1 cellular context compared by ENCODE assay signal in the genomic region with DNA sequence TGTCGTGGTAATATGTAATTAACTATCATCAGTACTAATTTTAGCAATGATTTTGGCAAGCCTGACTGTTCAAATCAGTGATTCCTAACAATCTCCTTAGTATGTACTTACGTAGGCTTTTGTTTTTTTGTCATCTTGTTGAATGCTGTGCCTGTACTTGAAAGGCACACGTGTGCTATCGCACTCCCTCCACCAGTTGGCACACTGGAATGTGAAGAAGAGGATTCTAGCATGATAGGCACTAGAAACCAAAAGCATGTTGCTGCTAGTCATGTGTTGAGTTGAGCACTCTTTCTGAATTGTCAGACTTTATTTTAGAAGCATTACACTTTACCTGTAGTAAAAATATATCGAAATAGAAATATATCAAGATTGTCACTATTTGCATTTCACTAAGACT.
TF ChIP-seq lines count a peak whose summit lies in the region.

No MANE protein-coding gene starts in this region.

TF ChIP-seq in K562, 482 proteins besides CTCF, POLR2A, EP300 and RAD21:
- TF ChIP-seq FOXP1 (CRISPR knock-in tag; IDR thresholded peaks at IDR 0.05) (no peak), ASH1L (IDR thresholded peaks at IDR 0.05; ENCODE audit: borderline replicate concordance, low read depth, partially characterized antibody) (no peak), ZNF165 (CRISPR knock-in tag; IDR thresholded peaks at IDR 0.05; ENCODE audit: borderline replicate concordance) (no peak), TAF9B (IDR thresholded peaks at IDR 0.05; ENCODE audit: partially characterized antibody) (no peak), CC2D1A (IDR thresholded peaks at IDR 0.05) (no peak), NR4A1 (CRISPR knock-in tag; IDR thresholded peaks at IDR 0.05) (no peak), NR4A1 (tag; IDR thresholded peaks at IDR 0.05) (no peak), ZNF282 (CRISPR knock-in tag; IDR thresholded peaks at IDR 0.05) (no peak), TBP (optimal IDR thresholded peaks at IDR 0.05; ENCODE audit: low read depth, low read length) (no peak), FOSL1 (tag; conservative IDR thresholded peaks at IDR 0.05) (no peak), FOXJ3 (CRISPR knock-in tag; IDR thresholded peaks at IDR 0.05) (no peak), TFAM (CRISPR knock-in tag; conservative IDR thresholded peaks at IDR 0.05) (no peak), ZC3H8 (IDR thresholded peaks at IDR 0.05) (no peak), ZKSCAN8 (CRISPR knock-in tag; IDR thresholded peaks at IDR 0.05) (no peak), ZNF12 (CRISPR knock-in tag; IDR thresholded peaks at IDR 0.05) (no peak)
- TF ChIP-seq, protein P1, sequence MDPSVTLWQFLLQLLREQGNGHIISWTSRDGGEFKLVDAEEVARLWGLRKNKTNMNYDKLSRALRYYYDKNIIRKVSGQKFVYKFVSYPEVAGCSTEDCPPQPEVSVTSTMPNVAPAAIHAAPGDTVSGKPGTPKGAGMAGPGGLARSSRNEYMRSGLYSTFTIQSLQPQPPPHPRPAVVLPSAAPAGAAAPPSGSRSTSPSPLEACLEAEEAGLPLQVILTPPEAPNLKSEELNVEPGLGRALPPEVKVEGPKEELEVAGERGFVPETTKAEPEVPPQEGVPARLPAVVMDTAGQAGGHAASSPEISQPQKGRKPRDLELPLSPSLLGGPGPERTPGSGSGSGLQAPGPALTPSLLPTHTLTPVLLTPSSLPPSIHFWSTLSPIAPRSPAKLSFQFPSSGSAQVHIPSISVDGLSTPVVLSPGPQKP (CRISPR knock-in tag; IDR thresholded peaks at IDR 0.05): no peak
- TF ChIP-seq, protein P2, sequence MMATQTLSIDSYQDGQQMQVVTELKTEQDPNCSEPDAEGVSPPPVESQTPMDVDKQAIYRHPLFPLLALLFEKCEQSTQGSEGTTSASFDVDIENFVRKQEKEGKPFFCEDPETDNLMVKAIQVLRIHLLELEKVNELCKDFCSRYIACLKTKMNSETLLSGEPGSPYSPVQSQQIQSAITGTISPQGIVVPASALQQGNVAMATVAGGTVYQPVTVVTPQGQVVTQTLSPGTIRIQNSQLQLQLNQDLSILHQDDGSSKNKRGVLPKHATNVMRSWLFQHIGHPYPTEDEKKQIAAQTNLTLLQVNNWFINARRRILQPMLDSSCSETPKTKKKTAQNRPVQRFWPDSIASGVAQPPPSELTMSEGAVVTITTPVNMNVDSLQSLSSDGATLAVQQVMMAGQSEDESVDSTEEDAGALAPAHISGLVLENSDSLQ (IDR thresholded peaks at IDR 0.05): no peak
- TF ChIP-seq, protein P3, sequence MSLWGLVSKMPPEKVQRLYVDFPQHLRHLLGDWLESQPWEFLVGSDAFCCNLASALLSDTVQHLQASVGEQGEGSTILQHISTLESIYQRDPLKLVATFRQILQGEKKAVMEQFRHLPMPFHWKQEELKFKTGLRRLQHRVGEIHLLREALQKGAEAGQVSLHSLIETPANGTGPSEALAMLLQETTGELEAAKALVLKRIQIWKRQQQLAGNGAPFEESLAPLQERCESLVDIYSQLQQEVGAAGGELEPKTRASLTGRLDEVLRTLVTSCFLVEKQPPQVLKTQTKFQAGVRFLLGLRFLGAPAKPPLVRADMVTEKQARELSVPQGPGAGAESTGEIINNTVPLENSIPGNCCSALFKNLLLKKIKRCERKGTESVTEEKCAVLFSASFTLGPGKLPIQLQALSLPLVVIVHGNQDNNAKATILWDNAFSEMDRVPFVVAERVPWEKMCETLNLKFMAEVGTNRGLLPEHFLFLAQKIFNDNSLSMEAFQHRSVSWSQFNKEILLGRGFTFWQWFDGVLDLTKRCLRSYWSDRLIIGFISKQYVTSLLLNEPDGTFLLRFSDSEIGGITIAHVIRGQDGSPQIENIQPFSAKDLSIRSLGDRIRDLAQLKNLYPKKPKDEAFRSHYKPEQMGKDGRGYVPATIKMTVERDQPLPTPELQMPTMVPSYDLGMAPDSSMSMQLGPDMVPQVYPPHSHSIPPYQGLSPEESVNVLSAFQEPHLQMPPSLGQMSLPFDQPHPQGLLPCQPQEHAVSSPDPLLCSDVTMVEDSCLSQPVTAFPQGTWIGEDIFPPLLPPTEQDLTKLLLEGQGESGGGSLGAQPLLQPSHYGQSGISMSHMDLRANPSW (CRISPR knock-in tag; IDR thresholded peaks at IDR 0.05): no peak
- TF ChIP-seq, protein P4, sequence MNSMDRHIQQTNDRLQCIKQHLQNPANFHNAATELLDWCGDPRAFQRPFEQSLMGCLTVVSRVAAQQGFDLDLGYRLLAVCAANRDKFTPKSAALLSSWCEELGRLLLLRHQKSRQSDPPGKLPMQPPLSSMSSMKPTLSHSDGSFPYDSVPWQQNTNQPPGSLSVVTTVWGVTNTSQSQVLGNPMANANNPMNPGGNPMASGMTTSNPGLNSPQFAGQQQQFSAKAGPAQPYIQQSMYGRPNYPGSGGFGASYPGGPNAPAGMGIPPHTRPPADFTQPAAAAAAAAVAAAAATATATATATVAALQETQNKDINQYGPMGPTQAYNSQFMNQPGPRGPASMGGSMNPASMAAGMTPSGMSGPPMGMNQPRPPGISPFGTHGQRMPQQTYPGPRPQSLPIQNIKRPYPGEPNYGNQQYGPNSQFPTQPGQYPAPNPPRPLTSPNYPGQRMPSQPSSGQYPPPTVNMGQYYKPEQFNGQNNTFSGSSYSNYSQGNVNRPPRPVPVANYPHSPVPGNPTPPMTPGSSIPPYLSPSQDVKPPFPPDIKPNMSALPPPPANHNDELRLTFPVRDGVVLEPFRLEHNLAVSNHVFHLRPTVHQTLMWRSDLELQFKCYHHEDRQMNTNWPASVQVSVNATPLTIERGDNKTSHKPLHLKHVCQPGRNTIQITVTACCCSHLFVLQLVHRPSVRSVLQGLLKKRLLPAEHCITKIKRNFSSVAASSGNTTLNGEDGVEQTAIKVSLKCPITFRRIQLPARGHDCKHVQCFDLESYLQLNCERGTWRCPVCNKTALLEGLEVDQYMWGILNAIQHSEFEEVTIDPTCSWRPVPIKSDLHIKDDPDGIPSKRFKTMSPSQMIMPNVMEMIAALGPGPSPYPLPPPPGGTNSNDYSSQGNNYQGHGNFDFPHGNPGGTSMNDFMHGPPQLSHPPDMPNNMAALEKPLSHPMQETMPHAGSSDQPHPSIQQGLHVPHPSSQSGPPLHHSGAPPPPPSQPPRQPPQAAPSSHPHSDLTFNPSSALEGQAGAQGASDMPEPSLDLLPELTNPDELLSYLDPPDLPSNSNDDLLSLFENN (IDR thresholded peaks at IDR 0.05; ENCODE audit: low read depth in 2 of 2, low read length in 2 of 2): no peak
- TF ChIP-seq, protein P5, sequence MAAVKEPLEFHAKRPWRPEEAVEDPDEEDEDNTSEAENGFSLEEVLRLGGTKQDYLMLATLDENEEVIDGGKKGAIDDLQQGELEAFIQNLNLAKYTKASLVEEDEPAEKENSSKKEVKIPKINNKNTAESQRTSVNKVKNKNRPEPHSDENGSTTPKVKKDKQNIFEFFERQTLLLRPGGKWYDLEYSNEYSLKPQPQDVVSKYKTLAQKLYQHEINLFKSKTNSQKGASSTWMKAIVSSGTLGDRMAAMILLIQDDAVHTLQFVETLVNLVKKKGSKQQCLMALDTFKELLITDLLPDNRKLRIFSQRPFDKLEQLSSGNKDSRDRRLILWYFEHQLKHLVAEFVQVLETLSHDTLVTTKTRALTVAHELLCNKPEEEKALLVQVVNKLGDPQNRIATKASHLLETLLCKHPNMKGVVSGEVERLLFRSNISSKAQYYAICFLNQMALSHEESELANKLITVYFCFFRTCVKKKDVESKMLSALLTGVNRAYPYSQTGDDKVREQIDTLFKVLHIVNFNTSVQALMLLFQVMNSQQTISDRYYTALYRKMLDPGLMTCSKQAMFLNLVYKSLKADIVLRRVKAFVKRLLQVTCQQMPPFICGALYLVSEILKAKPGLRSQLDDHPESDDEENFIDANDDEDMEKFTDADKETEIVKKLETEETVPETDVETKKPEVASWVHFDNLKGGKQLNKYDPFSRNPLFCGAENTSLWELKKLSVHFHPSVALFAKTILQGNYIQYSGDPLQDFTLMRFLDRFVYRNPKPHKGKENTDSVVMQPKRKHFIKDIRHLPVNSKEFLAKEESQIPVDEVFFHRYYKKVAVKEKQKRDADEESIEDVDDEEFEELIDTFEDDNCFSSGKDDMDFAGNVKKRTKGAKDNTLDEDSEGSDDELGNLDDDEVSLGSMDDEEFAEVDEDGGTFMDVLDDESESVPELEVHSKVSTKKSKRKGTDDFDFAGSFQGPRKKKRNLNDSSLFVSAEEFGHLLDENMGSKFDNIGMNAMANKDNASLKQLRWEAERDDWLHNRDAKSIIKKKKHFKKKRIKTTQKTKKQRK (IDR thresholded peaks at IDR 0.05; ENCODE audit: borderline replicate concordance, low read depth, low read length): no peak
